Comparison of ENCODE assay signal across 8 cellular contexts in the genomic region with DNA sequence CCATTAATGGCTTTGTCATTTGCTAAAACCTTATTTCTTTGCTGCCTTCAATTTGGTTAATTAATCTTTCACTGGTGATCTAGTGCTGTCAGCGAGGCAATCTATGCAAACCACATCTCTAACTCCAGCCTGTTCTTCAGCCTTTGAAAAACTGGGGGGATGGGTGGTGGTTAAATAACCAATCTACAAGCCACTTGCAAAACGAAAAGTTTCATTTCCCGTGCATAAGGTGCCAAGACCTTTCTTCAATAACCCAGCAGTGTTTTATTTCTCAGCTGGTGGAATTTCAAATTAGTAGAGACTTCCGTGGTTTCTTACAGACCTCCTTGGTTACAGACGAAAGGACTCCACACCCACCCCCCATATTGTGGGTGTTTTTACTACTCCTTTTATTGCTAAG.
DNase-seq lines count a peak whose midpoint lies in the region; ATAC-seq, FAIRE-seq and TF ChIP-seq lines count a peak whose summit lies in the region.

No MANE protein-coding gene starts in this region.

- ATAC-seq in GM19467 (IDR thresholded peaks at IDR 0.05; ENCODE audit: unreplicated experiment) (peak; percentile 97), HG03460 (IDR thresholded peaks at IDR 0.05; ENCODE audit: unreplicated experiment) (peak; percentile 91)

- H3K27me3 ChIP-seq in CD8-positive, alpha-beta memory T cell (ENCODE audit: insufficient read depth, low read length, poor library complexity, severe bottlenecking): no peaks in the 10 kb centered on the region
- H3K27me3 ChIP-seq in dorsolateral prefrontal cortex: peaks cover 0 to 17% (median 0%) of the 10 kb centered on the region in 45 donors

- no peaks in the 10 kb centered on the region for H3K9me3 Mint-ChIP-seq in CD8-positive, alpha-beta memory T cell
- H3K9me3 Mint-ChIP-seq in activated naive CD8-positive, alpha-beta T cell treated with anti-CD3 and anti-CD28 coated beads for 36 hours: no peaks in the 10 kb centered on the region

- H3K9ac ChIP-seq in kidney (ENCODE audit: low read length in 2 of 2): no peak overlapping the region

- H3K27me3 Mint-ChIP-seq in CD8-positive, alpha-beta memory T cell: no peaks in the 10 kb centered on the region
- H3K27me3 Mint-ChIP-seq in activated naive CD8-positive, alpha-beta T cell treated with anti-CD3 and anti-CD28 coated beads for 36 hours: no peaks in the 10 kb centered on the region

- no peaks in the 10 kb centered on the region for H3K9me3 ChIP-seq in CD8-positive, alpha-beta memory T cell (ENCODE audit: low read length)
- H3K9me3 ChIP-seq in kidney (ENCODE audit: control insufficient read depth in 1 of 2, low read length in 2 of 2): no peaks in the 10 kb centered on the region

- no peak overlapping the region for H3K27ac ChIP-seq in CD8-positive, alpha-beta memory T cell (ENCODE audit: low read depth, low read length)
- H3K27ac ChIP-seq in dorsolateral prefrontal cortex: no peak overlapping the region
- H3K27ac ChIP-seq in kidney (ENCODE audit: low read depth in 2 of 2, low read length in 2 of 2): no peak overlapping the region

- POLR2A ChIA-PET in CD8-positive, alpha-beta memory T cell (lab: Charles Lee): no interaction called here

- peaks cover 40 to 51% (median 47%) of the 10 kb centered on the region in 3 donors for H3K4me1 Mint-ChIP-seq in CD8-positive, alpha-beta memory T cell
- H3K4me1 Mint-ChIP-seq in activated naive CD8-positive, alpha-beta T cell treated with anti-CD3 and anti-CD28 coated beads for 36 hours: peaks cover 53% of the 10 kb centered on the region

- H3K27ac Mint-ChIP-seq in CD8-positive, alpha-beta memory T cell: peak overlapping the region; percentile 18 to 82 (median 43)
- H3K27ac Mint-ChIP-seq in activated naive CD8-positive, alpha-beta T cell treated with anti-CD3 and anti-CD28 coated beads for 36 hours: peak overlapping the region; percentile 70

- H3K4me3 Mint-ChIP-seq in CD8-positive, alpha-beta memory T cell: peak overlapping the region; percentile 32 to 90 (median 73)
- peak overlapping the region; percentile 53 for H3K4me3 Mint-ChIP-seq in activated naive CD8-positive, alpha-beta T cell treated with anti-CD3 and anti-CD28 coated beads for 36 hours

- H3K4me1 ChIP-seq in CD8-positive, alpha-beta memory T cell (ENCODE audit: insufficient read depth, low read length): peaks cover 57% of the 10 kb centered on the region
- no peaks in the 10 kb centered on the region for H3K4me1 ChIP-seq in kidney (ENCODE audit: control insufficient read depth in 1 of 2, insufficient read depth in 1 of 2, low read depth in 1 of 2, low read length in 2 of 2)

- peak in 2 of 5 donors; percentile 45 to 72 for DNase-seq in CD8-positive, alpha-beta memory T cell
- peak; percentile 47 for DNase-seq in activated naive CD8-positive, alpha-beta T cell treated with anti-CD3 and anti-CD28 coated beads for 36 hours
- DNase-seq in NCI-H2029 treated with DMSO at 0.1 percent for 48 hours (lab: John Stamatoyannopoulos, UW) (no peak), HPDE6-E6E7 (ENCODE audit: extremely low spot score) (no peak), dorsolateral prefrontal cortex (no peak), kidney (no peak)

- TF ChIP-seq CTCF in dorsolateral prefrontal cortex (IDR thresholded peaks at IDR 0.05 in 54 of 56, conservative IDR thresholded peaks at IDR 0.05 in 2 of 56; ENCODE audit: low read depth in 1 of 56, partially characterized antibody in 56 of 56): no peak
- no peak for TF ChIP-seq CTCF in kidney (IDR thresholded peaks at IDR 0.05; ENCODE audit: borderline replicate concordance, extremely low read depth, insufficient read depth)

- no peaks in the 10 kb centered on the region for H3K36me3 Mint-ChIP-seq in CD8-positive, alpha-beta memory T cell
- no peaks in the 10 kb centered on the region for H3K36me3 Mint-ChIP-seq in activated naive CD8-positive, alpha-beta T cell treated with anti-CD3 and anti-CD28 coated beads for 36 hours

- peak overlapping the region; percentile 46 for H3K4me3 ChIP-seq in CD8-positive, alpha-beta memory T cell (ENCODE audit: low read length)
- H3K4me3 ChIP-seq in dorsolateral prefrontal cortex: peak overlapping the region in 12 of 59 donors; percentile 12 to 33 (median 18)
- no peak overlapping the region for H3K4me3 ChIP-seq in kidney (ENCODE audit: low read length in 2 of 2)

- FAIRE-seq in kidney (lab: Jason Lieb, UNC): no peak

- no peaks in the 10 kb centered on the region for H3K36me3 ChIP-seq in CD8-positive, alpha-beta memory T cell (ENCODE audit: insufficient read depth, low read length)
- H3K36me3 ChIP-seq in kidney (ENCODE audit: control insufficient read depth in 1 of 2, insufficient read depth in 2 of 2, low read length in 2 of 2): no peaks in the 10 kb centered on the region

- intact Hi-C loops in dorsolateral prefrontal cortex (cut with DNase I) (no loop called here), kidney (cut with DNase I) (no loop called here)

- CTCF ChIA-PET in CD8-positive, alpha-beta memory T cell (lab: Charles Lee): no interaction called here
